12 cellular contexts compared by ENCODE assay signal in genomic region chr3:48042071-48042760, GRCh38.
A peak's percentile ranks its signal among the peaks of the same experiment; 100 is the strongest.
DNase-seq lines count a peak whose midpoint lies in the region; ATAC-seq and TF ChIP-seq lines count a peak whose summit lies in the region.
"Had no signal": no experiment of that assay in that cellular context is flagged by ENCODE, and none has a peak within 500 bp of the region (broad histone marks: within the 10 kb centered on the region; RNA-seq: fewer than 3 reads in every experiment).

No MANE protein-coding gene starts in this region.

- H3K27ac Mint-ChIP-seq in nephron progenitor cell: peak overlapping the region; percentile 55
- H3K27ac Mint-ChIP-seq: CD4-positive, alpha-beta T cell had no signal

- no peaks in the 10 kb centered on the region for H3K9me3 Mint-ChIP-seq in nephron progenitor cell
- H3K9me3 Mint-ChIP-seq: CD4-positive, alpha-beta T cell had no signal

- H3K27me3 Mint-ChIP-seq in nephron progenitor cell (ENCODE audit: low read depth, poor library complexity): no peaks in the 10 kb centered on the region
- H3K27me3 Mint-ChIP-seq: CD4-positive, alpha-beta T cell had no signal

- ATAC-seq in activated CD4-positive, CD25-positive, alpha-beta regulatory T cell treated with anti-CD3 and anti-CD28 coated beads, Interleukin-2, amount 50 U/mL, for 24 hours: peak; percentile 44 to 49
- ATAC-seq in GM21786 (IDR thresholded peaks at IDR 0.05; ENCODE audit: unreplicated experiment) (peak; percentile 55), GM21515 (IDR thresholded peaks at IDR 0.05; ENCODE audit: unreplicated experiment) (no peak)

- peaks cover 20% of the 10 kb centered on the region for H3K36me3 Mint-ChIP-seq in nephron progenitor cell (ENCODE audit: low read depth)

- TF ChIP-seq CTCF in nephron progenitor cell (IDR thresholded peaks at IDR 0.05): no peak

- H3K4me3 Mint-ChIP-seq in nephron progenitor cell: no peak overlapping the region
- H3K4me3 Mint-ChIP-seq: CD4-positive, alpha-beta T cell had no signal

- peaks cover 17% of the 10 kb centered on the region for H3K4me1 Mint-ChIP-seq in nephron progenitor cell

- DNase-seq in activated CD4-positive, CD25-positive, alpha-beta regulatory T cell treated with anti-CD3 and anti-CD28 coated beads, Interleukin-2, amount 50 U/mL, for 72 hours: no peak
- peak; percentile 33 for DNase-seq in astrocyte of the hippocampus (ENCODE audit: low read depth, low spot score)
- DNase-seq in nephron progenitor cell: no peak
- no peak for DNase-seq in DMS79 treated with DMSO at 0.1 percent for 48 hours (lab: John Stamatoyannopoulos, UW)
- DNase-seq in NCI-H1417 treated with DMSO at 0.1 percent for 48 hours (lab: John Stamatoyannopoulos, UW): no peak
- DNase-seq: brain microvascular endothelial cell; CD4-positive, alpha-beta T cell; KBM-7; NCI-H1930 had no signal
